26 cellular contexts compared by ENCODE assay signal in the genomic region with DNA sequence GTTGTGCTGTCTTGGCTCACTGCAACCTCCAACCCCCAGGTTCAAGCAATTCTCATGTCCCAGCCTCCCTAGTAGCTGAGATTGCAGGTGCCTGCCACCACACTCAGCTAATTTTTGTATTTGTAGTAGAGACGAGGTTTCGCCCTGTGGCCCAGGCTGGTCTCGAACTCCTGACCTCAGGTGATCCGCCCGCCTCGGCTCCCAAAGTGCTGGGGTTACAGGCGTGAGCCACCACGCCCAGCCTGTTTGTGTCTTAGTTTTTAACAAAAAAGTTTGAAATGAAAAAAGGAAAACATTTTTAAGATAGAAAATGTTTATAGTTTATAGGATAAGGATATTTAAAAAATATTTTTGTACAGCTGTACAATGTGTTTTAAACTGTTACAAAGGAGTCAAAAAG.
"Had no signal": no experiment of that assay in that cellular context is flagged by ENCODE, and none has a peak within 500 bp of the region (broad histone marks: within the 10 kb centered on the region; RNA-seq: fewer than 3 reads in every experiment).

No MANE protein-coding gene starts in this region.

- H3K9me3 ChIP-seq: neutrophil, pancreas, psoas muscle, right lobe of liver, spleen, suprapubic skin, testis, tibial artery, transverse colon, upper lobe of right lung, uterus had no signal

- H3K4me1 ChIP-seq: pancreas, psoas muscle, right lobe of liver, spleen, suprapubic skin, testis, transverse colon, upper lobe of right lung, uterus had no signal

- FAIRE-seq: pancreas had no signal

- H3K36me3 ChIP-seq: neutrophil, pancreas, right lobe of liver, spleen, suprapubic skin, tibial artery, transverse colon, upper lobe of right lung, uterus had no signal

- DNase-seq: naive thymus-derived CD8-positive, alpha-beta T cell; nephron progenitor cell; nucleus accumbens; pancreas; psoas muscle; right cardiac atrium; right lobe of liver; spleen; stimulated activated CD4-positive, alpha-beta T cell treated with anti-CD3 and anti-CD28 coated beads, Interleukin-12 subunit alpha, Interleukin-12 subunit beta, amount 100 ng/mL, for 4 hours; stimulated activated CD4-positive, alpha-beta T cell treated with anti-CD3 and anti-CD28 coated beads, Interleukin-1b, Interleukin-23, amount 100 ng/mL, for 48 hours; stimulated activated CD4-positive, alpha-beta T cell treated with anti-CD3 and anti-CD28 coated beads, Interleukin-4, amount 100 ng/mL, for 1 hour; stimulated activated CD4-positive, alpha-beta T cell treated with anti-CD3 and anti-CD28 coated beads, Interleukin-4, amount 100 ng/mL, for 4 hours; stimulated activated CD8-positive, alpha-beta memory T cell treated with anti-CD3 and anti-CD28 coated beads, Interleukin-4, amount 100 ng/mL, for 48 hours; stimulated activated naive CD4-positive, alpha-beta T cell; stimulated activated naive CD8-positive, alpha-beta T cell treated with anti-CD3 and anti-CD28 coated beads, Interleukin-15, amount 100 ng/mL, for 72 hours; stimulated activated naive CD8-positive, alpha-beta T cell treated with anti-CD3 and anti-CD28 coated beads, Interleukin-15, Interleukin-2, amounts not matched to agents 100 U/mL and 50 U/mL, for 24 hours; substantia nigra; testis; tibial artery; transverse colon; upper lobe of right lung; uterus had no signal

- H3K4me3 ChIP-seq: pancreas, psoas muscle, right lobe of liver, skin epidermis, smooth muscle cell, spleen, suprapubic skin, testis, tibial artery, transverse colon, upper lobe of right lung, uterus had no signal

- H3K27ac ChIP-seq: neutrophil, pancreas, psoas muscle, right lobe of liver, skin epidermis, spleen, suprapubic skin, testis, tibial artery, transverse colon, upper lobe of right lung, uterus had no signal

- H3K27me3 ChIP-seq: neutrophil, pancreas, suprapubic skin, testis, tibial artery, transverse colon, upper lobe of right lung, uterus had no signal
